23 cellular contexts compared by ENCODE assay signal in the genomic region with DNA sequence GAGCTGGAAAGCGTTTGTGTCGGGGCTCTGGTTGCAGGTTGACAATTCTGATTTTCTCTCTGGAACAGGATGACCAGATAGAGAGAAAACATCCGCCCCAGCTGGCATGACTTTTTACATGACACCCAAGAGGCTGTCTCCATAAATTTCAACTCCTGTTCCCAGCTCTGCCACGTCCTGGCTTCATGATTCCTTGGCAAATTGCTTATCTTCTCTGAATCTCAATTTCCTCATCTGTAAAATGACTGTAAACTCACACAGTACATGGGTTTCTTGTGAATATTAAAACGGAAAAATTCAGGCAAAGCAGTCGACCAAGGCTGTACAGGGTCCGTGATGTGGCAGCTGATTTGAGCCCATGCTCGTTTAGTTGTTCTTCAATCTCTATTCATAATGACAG.
"Had no signal": no experiment of that assay in that cellular context is flagged by ENCODE, and none has a peak within 500 bp of the region (broad histone marks: within the 10 kb centered on the region; RNA-seq: fewer than 3 reads in every experiment).

No MANE protein-coding gene starts in this region.

- H3K27ac ChIP-seq: coronary artery, dorsolateral prefrontal cortex, epithelial cell of prostate, esophagus squamous epithelium, gastrocnemius medialis, heart right ventricle, left lung, lower lobe of right lung had no signal

- H3K4me1 ChIP-seq: esophagus squamous epithelium, gastrocnemius medialis, heart right ventricle, left lung, lower lobe of right lung had no signal

- DNase-seq: dermis blood vessel endothelial cell; dorsolateral prefrontal cortex; effector CD4-positive, alpha-beta T cell; effector memory CD4-positive, alpha-beta T cell; erythroblast; esophagus squamous epithelium; foreskin fibroblast; foreskin melanocyte; gastrocnemius medialis; glutamatergic neuron; head of caudate nucleus; heart right ventricle; hippocampal formation; left cardiac atrium; left lung; left ventricle myocardium superior; lower lobe of right lung; mesenchymal stem cell; midbrain; naive thymus-derived CD4-positive, alpha-beta T cell had no signal

- ATAC-seq: esophagus mucosa; gastrocnemius medialis; heart right ventricle; left cardiac atrium; left lung; left ventricle myocardium superior; lower lobe of right lung; naive thymus-derived CD4-positive, alpha-beta T cell had no signal

- H3K9me3 ChIP-seq: esophagus squamous epithelium, gastrocnemius medialis, heart right ventricle, left lung, lower lobe of right lung had no signal

- H3K4me3 ChIP-seq: coronary artery, dorsolateral prefrontal cortex, esophagus squamous epithelium, gastrocnemius medialis, heart right ventricle, left lung, lower lobe of right lung had no signal

- H3K36me3 ChIP-seq: esophagus squamous epithelium, gastrocnemius medialis, heart right ventricle, left lung, lower lobe of right lung had no signal
